In the genomic region with DNA sequence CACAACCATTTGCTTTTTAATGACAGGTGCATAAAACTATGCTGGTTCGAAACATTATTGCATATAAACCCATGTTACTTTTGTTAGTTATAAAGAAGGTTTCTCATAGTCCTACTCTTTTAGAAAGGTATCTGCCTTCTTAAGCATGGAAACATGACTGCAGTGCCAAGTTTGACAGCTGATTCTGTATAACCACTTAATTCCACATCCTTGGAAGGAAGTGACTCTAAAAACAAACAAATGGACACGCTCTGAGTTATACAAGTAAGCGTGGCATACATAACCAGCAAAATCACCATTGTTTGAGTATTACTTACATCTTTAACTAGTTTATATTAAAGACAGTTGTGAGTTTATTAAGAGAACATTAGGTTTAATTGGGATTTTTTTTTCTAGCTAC, we compare ENCODE assay signal across 19 cellular contexts.
"Had no signal": no experiment of that assay in that cellular context is flagged by ENCODE, and none has a peak within 500 bp of the region (broad histone marks: within the 10 kb centered on the region; RNA-seq: fewer than 3 reads in every experiment).

No MANE protein-coding gene starts in this region.

- H3K9me3 Mint-ChIP-seq: activated CD8-positive, alpha-beta T cell treated with anti-CD3 and anti-CD28 coated beads for 36 hours; activated T-cell treated with anti-CD3 and anti-CD28 coated beads, Interleukin-2, amount 50 U/mL, for 72 hours; effector memory CD8-positive, alpha-beta T cell; T-helper 1 cell treated with Interleukin-12 subunit alpha and Interleukin-12 subunit beta and Interleukin-4 antibody, amounts not matched to agents 30 μg/mL and 1 μg/mL, for 36 hours had no signal

- H3K27ac Mint-ChIP-seq: activated CD8-positive, alpha-beta T cell treated with anti-CD3 and anti-CD28 coated beads for 36 hours; activated naive CD8-positive, alpha-beta T cell treated with anti-CD3 and anti-CD28 coated beads, Interleukin-2, amount 10 ng/mL, durations not matched to agents 7 days and 5 days; activated T-cell treated with anti-CD3 and anti-CD28 coated beads, Interleukin-2, amount 50 U/mL, for 72 hours; effector memory CD8-positive, alpha-beta T cell; T-helper 1 cell treated with Interleukin-12 subunit alpha and Interleukin-12 subunit beta and Interleukin-4 antibody, amounts not matched to agents 30 μg/mL and 1 μg/mL, for 36 hours had no signal

- H3K27me3 Mint-ChIP-seq: activated CD8-positive, alpha-beta T cell treated with anti-CD3 and anti-CD28 coated beads for 36 hours; activated naive CD8-positive, alpha-beta T cell treated with anti-CD3 and anti-CD28 coated beads, Interleukin-2, amount 10 ng/mL, durations not matched to agents 7 days and 5 days; effector memory CD8-positive, alpha-beta T cell had no signal

- H3K9me3 ChIP-seq: stomach, thoracic aorta had no signal

- H3K4me3 Mint-ChIP-seq: activated CD8-positive, alpha-beta T cell treated with anti-CD3 and anti-CD28 coated beads for 36 hours; activated naive CD8-positive, alpha-beta T cell treated with anti-CD3 and anti-CD28 coated beads, Interleukin-2, amount 10 ng/mL, durations not matched to agents 7 days and 5 days; activated T-cell treated with anti-CD3 and anti-CD28 coated beads, Interleukin-2, amount 50 U/mL, for 72 hours; effector memory CD8-positive, alpha-beta T cell; T-helper 1 cell treated with Interleukin-12 subunit alpha and Interleukin-12 subunit beta and Interleukin-4 antibody, amounts not matched to agents 30 μg/mL and 1 μg/mL, for 36 hours had no signal

- H3K36me3 ChIP-seq: stomach, thoracic aorta had no signal

- H3K27me3 ChIP-seq: stomach had no signal

- ATAC-seq: activated CD8-positive, alpha-beta T cell treated with anti-CD3 and anti-CD28 coated beads for 36 hours; activated T-cell treated with anti-CD3 and anti-CD28 coated beads, Interleukin-2, amount 50 U/mL, for 72 hours; effector memory CD8-positive, alpha-beta T cell; left ventricle myocardium superior had no signal

- H3K27ac ChIP-seq: stomach, thoracic aorta had no signal

- H3K4me1 Mint-ChIP-seq: activated naive CD8-positive, alpha-beta T cell treated with anti-CD3 and anti-CD28 coated beads, Interleukin-2, amount 10 ng/mL, durations not matched to agents 7 days and 5 days had no signal

- DNase-seq: activated CD4-positive, alpha-beta T cell treated with anti-CD3 and anti-CD28 coated beads for 4 hours; activated CD8-positive, alpha-beta memory T cell treated with anti-CD3 and anti-CD28 coated beads, Interleukin-2, amount 50 U/mL, for 4 hours; activated CD8-positive, alpha-beta T cell treated with anti-CD3 and anti-CD28 coated beads for 36 hours; activated naive CD8-positive, alpha-beta T cell treated with anti-CD3 and anti-CD28 coated beads, Interleukin-2, amount 10 ng/mL, durations not matched to agents 7 days and 5 days; activated T-cell treated with anti-CD3 and anti-CD28 coated beads, Interleukin-2, amount 50 U/mL, for 72 hours; anterior cingulate cortex; caudate nucleus; cortex of kidney; effector memory CD8-positive, alpha-beta T cell; erythroblast; foreskin fibroblast; head of caudate nucleus; islet precursor cell; left ventricle myocardium superior; mesenchymal stem cell; stimulated activated CD4-positive, alpha-beta T cell treated with anti-CD3 and anti-CD28 coated beads, Interleukin-15, amount 100 ng/mL, for 24 hours; stomach had no signal

- H3K4me3 ChIP-seq: stomach, thoracic aorta had no signal

- H3K4me1 ChIP-seq: stomach had no signal

- H3K36me3 Mint-ChIP-seq: activated naive CD8-positive, alpha-beta T cell treated with anti-CD3 and anti-CD28 coated beads, Interleukin-2, amount 10 ng/mL, durations not matched to agents 7 days and 5 days had no signal
